ENCODE assay signal across 8 cellular contexts in genomic region chr11:33256808-33257159, GRCh38. TPM values are rescaled to one million over a fixed set of nuclear protein-coding genes. Genes with fewer than 3 reads are reported as not detected.
DNase-seq lines count a peak whose midpoint lies in the region; ATAC-seq, FAIRE-seq and TF ChIP-seq lines count a peak whose summit lies in the region.

No MANE protein-coding gene starts in this region.

- TF ChIP-seq POLR2A in HepG2 (IDR thresholded peaks at IDR 0.05; ENCODE audit: insufficient read depth in 1 of 2, low read depth in 2 of 2, low read length in 2 of 2): no peak

- no peak for ATAC-seq in activated naive CD8-positive, alpha-beta T cell treated with anti-CD3 and anti-CD28 coated beads, Interleukin-2, amount 50 U/mL, for 24 hours
- ATAC-seq in HepG2 (no peak), GM21576 (IDR thresholded peaks at IDR 0.05; ENCODE audit: unreplicated experiment) (no peak)

- H4K20me1 ChIP-seq in HepG2 (ENCODE audit: insufficient read depth, low read length): peaks cover 23% of the 10 kb centered on the region

- H3K36me3 ChIP-seq in HepG2 (replicated peaks in 1 of 2; ENCODE audit: control insufficient read depth in 1 of 2, insufficient read depth in 2 of 2, low read length in 2 of 2) (no peaks in the 10 kb centered on the region), thymus (ENCODE audit: control insufficient read depth, insufficient read depth) (no peaks in the 10 kb centered on the region)

- no peak for DNase-seq in activated CD4-positive, alpha-beta T cell treated with anti-CD3 and anti-CD28 coated beads, Interleukin-2, amount 10 ng/mL, durations not matched to agents 24 days and 14 days
- DNase-seq in activated CD4-positive, alpha-beta T cell treated with anti-CD3 and anti-CD28 coated beads for 48 hours: no peak
- DNase-seq in activated naive CD8-positive, alpha-beta T cell treated with anti-CD3 and anti-CD28 coated beads, Interleukin-2, amount 50 U/mL, for 24 hours: no peak
- no peak for DNase-seq in HepG2 (ENCODE audit: low spot score)
- DNase-seq in NOMO-1 treated with dmso at 0.1 percent for 144 hours (lab: John Stamatoyannopoulos, UW; ENCODE audit: unreplicated experiment): no peak
- DNase-seq in kidney tubule cell (ENCODE audit: low spot score): no peak

- H3K4me3 ChIP-seq in HepG2 (replicated peaks in 1 of 3; ENCODE audit: insufficient read depth in 1 of 3, low read depth in 2 of 3, low read length in 3 of 3) (peak overlapping the region; percentile 80 to 100 (median 99)), thymus (ENCODE audit: low read length) (peak overlapping the region; percentile 94)

- H3K36me3 Mint-ChIP-seq in activated CD4-positive, alpha-beta T cell treated with anti-CD3 and anti-CD28 coated beads, Interleukin-2, amount 10 ng/mL, durations not matched to agents 24 days and 14 days (ENCODE audit: low read depth): peaks cover 5% of the 10 kb centered on the region
- peaks cover 5% of the 10 kb centered on the region for H3K36me3 Mint-ChIP-seq in activated naive CD8-positive, alpha-beta T cell treated with anti-CD3 and anti-CD28 coated beads, Interleukin-2, amount 50 U/mL, for 24 hours (ENCODE audit: low read depth)

- H3K4me1 ChIP-seq in HepG2 (ENCODE audit: insufficient read depth, low read length) (peaks cover 30% of the 10 kb centered on the region), thymus (ENCODE audit: control insufficient read depth, insufficient read depth, low read length) (peaks cover 5% of the 10 kb centered on the region)

- peak overlapping the region; percentile 2 for H3K27ac ChIP-seq in HepG2 (ENCODE audit: extremely low read length, insufficient read depth, low read length)
- H3K27ac ChIP-seq in thymus (ENCODE audit: low read depth): peak overlapping the region; percentile 98

- H3K79me2 ChIP-seq in HepG2 (ENCODE audit: insufficient read depth, low read length): peaks cover 33% of the 10 kb centered on the region

- no TSS peak for BruUV-seq in HepG2 (replicated peaks; lab: Mats Ljungman, UMichigan)

- in situ Hi-C loops in HepG2 (cut with HindIII; ENCODE audit: extremely low pct_ligation_motif_present, low pct_unique_long_range_greater_than_20kb): no loop called here

- H3K9ac ChIP-seq in HepG2 (ENCODE audit: insufficient read depth, low read depth, low read length): peak overlapping the region; percentile 64

- H3K4me2 ChIP-seq in HepG2 (ENCODE audit: low read depth, low read length): peak overlapping the region; percentile 71

- FAIRE-seq in HepG2 (lab: Jason Lieb, UNC): no peak

- no peaks in the 10 kb centered on the region for H3K9me3 Mint-ChIP-seq in activated CD4-positive, alpha-beta T cell treated with anti-CD3 and anti-CD28 coated beads, Interleukin-2, amount 10 ng/mL, durations not matched to agents 24 days and 14 days
- H3K9me3 Mint-ChIP-seq in activated naive CD8-positive, alpha-beta T cell treated with anti-CD3 and anti-CD28 coated beads, Interleukin-2, amount 50 U/mL, for 24 hours: no peaks in the 10 kb centered on the region

- no peak for TF ChIP-seq RAD21 in HepG2 (CRISPR knock-in tag; IDR thresholded peaks at IDR 0.05)

- H3K27me3 ChIP-seq in HepG2 (ENCODE audit: control insufficient read depth in 1 of 2, insufficient read depth in 2 of 2, low read length in 2 of 2) (no peaks in the 10 kb centered on the region; a peak in 2 of 5 replicates), thymus (ENCODE audit: control insufficient read depth, insufficient read depth) (no peaks in the 10 kb centered on the region)

- H3K4me3 Mint-ChIP-seq in activated CD4-positive, alpha-beta T cell treated with anti-CD3 and anti-CD28 coated beads, Interleukin-2, amount 10 ng/mL, durations not matched to agents 24 days and 14 days: peak overlapping the region; percentile 89
- H3K4me3 Mint-ChIP-seq in activated naive CD8-positive, alpha-beta T cell treated with anti-CD3 and anti-CD28 coated beads, Interleukin-2, amount 50 U/mL, for 24 hours: peak overlapping the region; percentile 93

- H3K9me3 ChIP-seq in HepG2 (ENCODE audit: low read length): no peaks in the 10 kb centered on the region
- no peaks in the 10 kb centered on the region for H3K9me3 ChIP-seq in thymus (ENCODE audit: control insufficient read depth)

- peak overlapping the region; percentile 51 for H2AFZ ChIP-seq in HepG2 (ENCODE audit: low read length)

- POLR2A ChIA-PET in HepG2 (lab: Yijun Ruan, JAX): no interaction called here

- TF ChIP-seq EP300 in HepG2 (IDR thresholded peaks at IDR 0.05; ENCODE audit: low read depth in 2 of 2, low read length in 2 of 2) (no peak), HepG2 (CRISPR knock-in tag; IDR thresholded peaks at IDR 0.05; ENCODE audit: borderline replicate concordance) (no peak)

- CTCF ChIA-PET in HepG2 (lab: Yijun Ruan, JAX; ENCODE audit: low intra/inter-chr PET ratio, low total read pairs): no interaction called here

- TF ChIP-seq CTCF in HepG2 (CRISPR knock-in tag; IDR thresholded peaks at IDR 0.05): no peak

- peaks cover 22% of the 10 kb centered on the region for H3K4me1 Mint-ChIP-seq in activated CD4-positive, alpha-beta T cell treated with anti-CD3 and anti-CD28 coated beads, Interleukin-2, amount 10 ng/mL, durations not matched to agents 24 days and 14 days
- peaks cover 33% of the 10 kb centered on the region for H3K4me1 Mint-ChIP-seq in activated naive CD8-positive, alpha-beta T cell treated with anti-CD3 and anti-CD28 coated beads, Interleukin-2, amount 50 U/mL, for 24 hours

- H3K27me3 Mint-ChIP-seq in activated CD4-positive, alpha-beta T cell treated with anti-CD3 and anti-CD28 coated beads, Interleukin-2, amount 10 ng/mL, durations not matched to agents 24 days and 14 days: peaks cover 3% of the 10 kb centered on the region
- no peaks in the 10 kb centered on the region for H3K27me3 Mint-ChIP-seq in activated naive CD8-positive, alpha-beta T cell treated with anti-CD3 and anti-CD28 coated beads, Interleukin-2, amount 50 U/mL, for 24 hours

- 0% methylated on average over 16 of the region's 16 CpGs for WGBS in HepG2 (ENCODE audit: low lambda C conversion rate)
- WGBS in thymus: 5% methylated on average over 16 of the region's 16 CpGs

- peak overlapping the region; percentile 97 for H3K27ac Mint-ChIP-seq in activated CD4-positive, alpha-beta T cell treated with anti-CD3 and anti-CD28 coated beads, Interleukin-2, amount 10 ng/mL, durations not matched to agents 24 days and 14 days
- peak overlapping the region; percentile 95 for H3K27ac Mint-ChIP-seq in activated naive CD8-positive, alpha-beta T cell treated with anti-CD3 and anti-CD28 coated beads, Interleukin-2, amount 50 U/mL, for 24 hours

- intact Hi-C loops in activated CD4-positive, alpha-beta T cell treated with anti-CD3 and anti-CD28 coated beads, Interleukin-2, amount 10 ng/mL, durations not matched to agents 24 days and 14 days (cut with micrococcal nuclease): loop anchor here (2.0 to 10.0 kb wide), 8 partner anchors 192 to 1658 kb away; partner anchors contain the start of genes APIP, CAPRIN1, EIF3M and PDHX
- intact Hi-C loops in HepG2 (cut with micrococcal nuclease; ENCODE audit: unreplicated experiment): loop anchor here (2.0 to 5.0 kb wide), 3 partner anchors 44 to 96 kb away; partner anchors contain the start of gene CSTF3

TF ChIP-seq in HepG2, 621 proteins besides CTCF, POLR2A, EP300 and RAD21 (continues in another document):
- no peak for TF ChIP-seq ZNF557 (CRISPR knock-in tag; IDR thresholded peaks at IDR 0.05)
- no peak for TF ChIP-seq ZFP1 (CRISPR knock-in tag; IDR thresholded peaks at IDR 0.05)
- TF ChIP-seq ZSCAN29 (CRISPR knock-in tag; conservative IDR thresholded peaks at IDR 0.05): 0 out of 2 replicates have a peak, but pooled peaks have one; percentile 62
- 0 out of 2 replicates have a peak, but pooled peaks have one; percentile 15 for TF ChIP-seq SMAD3 (CRISPR knock-in tag; IDR thresholded peaks at IDR 0.05)
- peak; percentile 59; the same call in 1 of the 2 replicates for TF ChIP-seq ARID2 (CRISPR knock-in tag; IDR thresholded peaks at IDR 0.05; ENCODE audit: borderline replicate concordance)

RNA-seq across cellular contexts. Expression of gene HIPK3, which starts 0.4 kb away (rescaled TPM):
- total RNA-seq in activated CD4-positive, alpha-beta T cell treated with anti-CD3 and anti-CD28 coated beads, Interleukin-2, amount 10 ng/mL, durations not matched to agents 24 days and 14 days: 35.4 and 37.5 TPM in 2 replicates
- total RNA-seq in HepG2 (2016; rRNA removed; fragmentation: Illumina TruSeq; extraction: Trizol): 39.8 and 44.3 TPM in 2 replicates
- 246 and 276 TPM in 2 replicates for total RNA-seq in HepG2 (2016; cell fraction: cytosol; rRNA removed; fragmentation: Illumina TruSeq; extraction: Trizol; ENCODE audit: low read depth)
- total RNA-seq in HepG2 (2016; cell fraction: insoluble cytoplasmic fraction; rRNA removed; fragmentation: Illumina TruSeq; extraction: Trizol): 37.6 and 42.6 TPM in 2 replicates
- 125 and 146 TPM in 2 replicates for total RNA-seq in HepG2 (2016; cell fraction: membrane; rRNA removed; fragmentation: Illumina TruSeq; extraction: Trizol)
- total RNA-seq in HepG2 (2016; cell fraction: nucleus; rRNA removed; fragmentation: Illumina TruSeq; extraction: Trizol): 22.4 and 25.3 TPM in 2 replicates
- polyA plus RNA-seq in HepG2 (2011; rRNA removed) (18.2 and 20.5 TPM in 2 replicates), thymus (35.7 TPM)
- polyA plus RNA-seq in HepG2 (2011; cell fraction: cytosol; rRNA removed): 9.4 and 14.2 TPM in 2 replicates
- 12.6 TPM in 2 replicates for polyA plus RNA-seq in HepG2 (2011; cell fraction: nucleus; rRNA removed)
- 14.7 and 16.7 TPM in 2 replicates for polyA plus RNA-seq in HepG2 (2012)
- 0.45 and 0.57 TPM in 2 replicates for polyA plus RNA-seq in HepG2 (2016; cell fraction: cytosol; fragmentation: Illumina TruSeq; extraction: Trizol; ENCODE audit: low read depth)
- polyA plus RNA-seq in HepG2 (2016; cell fraction: insoluble cytoplasmic fraction; fragmentation: Illumina TruSeq; extraction: Trizol; ENCODE audit: low read depth): 20.1 and 22.2 TPM in 2 replicates
- polyA plus RNA-seq in HepG2 (2016; cell fraction: membrane; fragmentation: Illumina TruSeq; extraction: Trizol; ENCODE audit: low read depth): 3.7 and 4.1 TPM in 2 replicates
- 19.0 and 19.1 TPM in 2 replicates for polyA plus RNA-seq in HepG2 (2016; cell fraction: nucleus; fragmentation: Illumina TruSeq; extraction: Trizol; ENCODE audit: insufficient read depth, low read depth)
- 44.7 and 93.7 TPM in 2 replicates for polyA minus RNA-seq in HepG2 (2011; rRNA and poly(A)+ RNA removed; ENCODE audit: low replicate concordance)
- 51.6 and 72.1 TPM in 2 replicates for polyA minus RNA-seq in HepG2 (2011; cell fraction: cytosol; rRNA and poly(A)+ RNA removed)
- polyA minus RNA-seq in HepG2 (2011; cell fraction: nucleus; rRNA and poly(A)+ RNA removed): 40.9 and 51.1 TPM in 2 replicates
